Comparison of ENCODE assay signal across 1 cellular context in the genomic region with DNA sequence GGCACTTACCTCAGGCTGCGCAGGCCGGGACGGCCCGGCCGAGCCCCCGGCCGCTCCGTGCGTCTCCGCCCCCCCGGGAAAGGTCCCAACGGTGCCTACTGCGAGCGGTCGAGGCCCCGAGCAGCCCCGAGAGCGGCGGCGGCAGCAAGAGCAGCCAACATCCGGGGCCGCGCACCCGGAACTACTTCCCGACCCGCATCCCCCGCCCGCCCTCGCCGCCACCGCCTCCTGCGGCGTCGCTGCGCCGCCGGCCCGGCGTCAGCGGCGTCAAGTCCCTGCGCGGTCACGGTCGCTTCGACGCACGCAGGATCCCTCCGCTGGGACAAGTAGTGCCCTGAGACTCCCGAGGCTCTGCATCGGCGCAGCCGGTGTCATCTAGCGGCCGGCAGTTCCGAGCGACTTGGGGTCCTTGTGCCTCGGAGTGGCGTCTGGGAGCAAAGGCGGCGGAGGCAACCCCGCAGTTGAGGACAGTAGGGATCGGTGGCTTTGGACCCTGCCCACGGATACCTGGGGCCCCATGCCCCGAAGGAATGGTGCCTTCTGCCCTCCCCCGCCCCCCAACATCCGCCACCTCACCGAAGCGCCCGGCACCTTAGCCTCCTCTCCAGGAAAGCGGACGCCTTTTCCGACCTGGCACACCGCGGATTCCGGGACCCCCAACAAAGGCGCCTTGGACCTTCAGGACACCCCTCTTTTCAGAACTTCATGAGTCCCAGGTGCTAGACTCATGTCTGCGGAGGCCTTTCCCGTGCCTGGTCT.
TF ChIP-seq lines count a peak whose summit lies in the region.

Gene FOXJ3 (minus strand): TSS at position 186 of the 759 bp plus-strand sequence. CDS start 24,142 bp downstream, outside the sequence.

TF ChIP-seq in HEK293, 187 proteins besides CTCF, POLR2A, EP300 and RAD21 (continued from another document and continues in another):
- TF ChIP-seq SCRT1 (tag by site-specific recombination; IDR thresholded peaks at IDR 0.05; ENCODE audit: borderline replicate concordance), result no peak; the same call in 1 of the 2 replicates
- TF ChIP-seq ZNF184 (tag by site-specific recombination; IDR thresholded peaks at IDR 0.05), result peak; percentile 64
- TF ChIP-seq, protein P1, sequence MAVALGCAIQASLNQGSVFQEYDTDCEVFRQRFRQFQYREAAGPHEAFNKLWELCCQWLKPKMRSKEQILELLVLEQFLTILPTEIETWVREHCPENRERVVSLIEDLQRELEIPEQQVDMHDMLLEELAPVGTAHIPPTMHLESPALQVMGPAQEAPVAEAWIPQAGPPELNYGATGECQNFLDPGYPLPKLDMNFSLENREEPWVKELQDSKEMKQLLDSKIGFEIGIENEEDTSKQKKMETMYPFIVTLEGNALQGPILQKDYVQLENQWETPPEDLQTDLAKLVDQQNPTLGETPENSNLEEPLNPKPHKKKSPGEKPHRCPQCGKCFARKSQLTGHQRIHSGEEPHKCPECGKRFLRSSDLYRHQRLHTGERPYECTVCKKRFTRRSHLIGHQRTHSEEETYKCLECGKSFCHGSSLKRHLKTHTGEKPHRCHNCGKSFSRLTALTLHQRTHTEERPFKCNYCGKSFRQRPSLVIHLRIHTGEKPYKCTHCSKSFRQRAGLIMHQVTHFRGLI (tag by site-specific recombination; IDR thresholded peaks at IDR 0.05), result 0 out of 2 replicates have a peak, but pooled peaks have one; percentile 28
- no peak for TF ChIP-seq ZNF529 (tag by site-specific recombination; IDR thresholded peaks at IDR 0.05; ENCODE audit: insufficient replicate concordance)
- no peak for TF ChIP-seq ZNF132 (tag by site-specific recombination; IDR thresholded peaks at IDR 0.05; ENCODE audit: borderline replicate concordance)
- TF ChIP-seq REPIN1 (tag by site-specific recombination; IDR thresholded peaks at IDR 0.05; ENCODE audit: low read depth), result no peak
- peak; percentile 88 for TF ChIP-seq ZFP69B (tag by site-specific recombination; IDR thresholded peaks at IDR 0.05)
- TF ChIP-seq ZNF140 (tag by site-specific recombination; IDR thresholded peaks at IDR 0.05), result no peak; the same call in 1 of the 2 replicates
- TF ChIP-seq ZBTB8A (tag by site-specific recombination; IDR thresholded peaks at IDR 0.05), result peak; percentile 84
- no peak for TF ChIP-seq ZNF404 (tag by site-specific recombination; IDR thresholded peaks at IDR 0.05)
- peak; percentile 97 for TF ChIP-seq ZNF335 (tag by site-specific recombination; conservative IDR thresholded peaks at IDR 0.05)
- TF ChIP-seq ZNF394 (tag by site-specific recombination; IDR thresholded peaks at IDR 0.05; ENCODE audit: borderline replicate concordance), result peak; percentile 71; the same call in 1 of the 2 replicates
- peak; percentile 65; the same call in 1 of the 2 replicates for TF ChIP-seq ZSCAN4 (tag by site-specific recombination; IDR thresholded peaks at IDR 0.05)
- TF ChIP-seq KLF10 (tag by site-specific recombination; IDR thresholded peaks at IDR 0.05), result peak; percentile 63; the same call in 1 of the 2 replicates
- no peak for TF ChIP-seq ZNF202 (tag by site-specific recombination; IDR thresholded peaks at IDR 0.05; ENCODE audit: borderline replicate concordance)
- TF ChIP-seq OVOL3 (tag by site-specific recombination; IDR thresholded peaks at IDR 0.05), result peak; percentile 75
- TF ChIP-seq, protein P2, sequence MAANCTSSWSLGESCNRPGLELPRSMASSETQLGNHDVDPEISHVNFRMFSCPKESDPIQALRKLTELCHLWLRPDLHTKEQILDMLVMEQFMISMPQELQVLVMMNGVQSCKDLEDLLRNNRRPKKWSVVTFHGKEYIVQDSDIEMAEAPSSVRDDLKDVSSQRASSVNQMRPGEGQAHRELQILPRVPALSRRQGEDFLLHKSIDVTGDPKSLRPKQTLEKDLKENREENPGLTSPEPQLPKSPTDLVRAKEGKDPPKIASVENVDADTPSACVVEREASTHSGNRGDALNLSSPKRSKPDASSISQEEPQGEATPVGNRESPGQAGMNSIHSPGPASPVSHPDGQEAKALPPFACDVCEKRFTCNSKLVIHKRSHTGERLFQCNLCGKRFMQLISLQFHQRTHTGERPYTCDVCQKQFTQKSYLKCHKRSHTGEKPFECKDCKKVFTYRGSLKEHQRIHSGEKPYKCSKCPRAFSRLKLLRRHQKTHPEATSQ (tag by site-specific recombination; IDR thresholded peaks at IDR 0.05), result peak; percentile 98
- TF ChIP-seq ZNF776 (tag by site-specific recombination; IDR thresholded peaks at IDR 0.05; ENCODE audit: borderline replicate concordance), result no peak
- no peak for TF ChIP-seq PRDM2 (tag by site-specific recombination; IDR thresholded peaks at IDR 0.05; ENCODE audit: borderline replicate concordance)
- no peak for TF ChIP-seq ZNF626 (tag by site-specific recombination; IDR thresholded peaks at IDR 0.05)
- peak; percentile 57; the same call in 1 of the 2 replicates for TF ChIP-seq ZNF560 (tag by site-specific recombination; IDR thresholded peaks at IDR 0.05; ENCODE audit: borderline replicate concordance)
- peak; percentile 40; the same call in 1 of the 2 replicates for TF ChIP-seq ZNF223 (tag by site-specific recombination; IDR thresholded peaks at IDR 0.05)
- no peak for TF ChIP-seq ZNF211 (tag by site-specific recombination; IDR thresholded peaks at IDR 0.05; ENCODE audit: low read depth)
- TF ChIP-seq KLF16 (tag by site-specific recombination; IDR thresholded peaks at IDR 0.05), result peak; percentile 99
- peak; percentile 97 for TF ChIP-seq ZNF501 (tag by site-specific recombination; IDR thresholded peaks at IDR 0.05)
- peak; percentile 41 for TF ChIP-seq ZNF366 (tag by site-specific recombination; conservative IDR thresholded peaks at IDR 0.05)
- peak; percentile 79 for TF ChIP-seq KLF9 (tag by site-specific recombination; IDR thresholded peaks at IDR 0.05; ENCODE audit: low read depth)
- TF ChIP-seq ZNF239 (tag by site-specific recombination; IDR thresholded peaks at IDR 0.05), result peak; percentile 70; the same call in 1 of the 2 replicates
- TF ChIP-seq ZNF571 (tag by site-specific recombination; IDR thresholded peaks at IDR 0.05), result no peak
- TF ChIP-seq ZBTB48 (tag by site-specific recombination; IDR thresholded peaks at IDR 0.05), result peak; percentile 84
- no peak for TF ChIP-seq ZFP41 (tag by site-specific recombination; IDR thresholded peaks at IDR 0.05; ENCODE audit: borderline replicate concordance)
- TF ChIP-seq, protein P3, sequence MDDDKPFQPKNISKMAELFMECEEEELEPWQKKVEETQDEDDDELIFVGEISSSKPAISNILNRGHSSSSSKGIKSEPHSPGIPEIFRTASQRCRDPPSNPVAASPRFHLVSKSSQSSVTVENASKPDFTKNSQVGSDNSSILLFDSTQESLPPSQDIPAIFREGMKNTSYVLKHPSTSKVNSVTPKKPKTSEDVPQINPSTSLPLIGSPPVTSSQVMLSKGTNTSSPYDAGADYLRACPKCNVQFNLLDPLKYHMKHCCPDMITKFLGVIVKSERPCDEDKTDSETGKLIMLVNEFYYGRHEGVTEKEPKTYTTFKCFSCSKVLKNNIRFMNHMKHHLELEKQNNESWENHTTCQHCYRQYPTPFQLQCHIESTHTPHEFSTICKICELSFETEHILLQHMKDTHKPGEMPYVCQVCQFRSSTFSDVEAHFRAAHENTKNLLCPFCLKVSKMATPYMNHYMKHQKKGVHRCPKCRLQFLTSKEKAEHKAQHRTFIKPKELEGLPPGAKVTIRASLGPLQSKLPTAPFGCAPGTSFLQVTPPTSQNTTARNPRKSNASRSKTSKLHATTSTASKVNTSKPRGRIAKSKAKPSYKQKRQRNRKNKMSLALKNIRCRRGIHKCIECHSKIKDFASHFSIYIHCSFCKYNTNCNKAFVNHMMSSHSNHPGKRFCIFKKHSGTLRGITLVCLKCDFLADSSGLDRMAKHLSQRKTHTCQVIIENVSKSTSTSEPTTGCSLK (tag by site-specific recombination; IDR thresholded peaks at IDR 0.05), result no peak
- TF ChIP-seq, protein P4, sequence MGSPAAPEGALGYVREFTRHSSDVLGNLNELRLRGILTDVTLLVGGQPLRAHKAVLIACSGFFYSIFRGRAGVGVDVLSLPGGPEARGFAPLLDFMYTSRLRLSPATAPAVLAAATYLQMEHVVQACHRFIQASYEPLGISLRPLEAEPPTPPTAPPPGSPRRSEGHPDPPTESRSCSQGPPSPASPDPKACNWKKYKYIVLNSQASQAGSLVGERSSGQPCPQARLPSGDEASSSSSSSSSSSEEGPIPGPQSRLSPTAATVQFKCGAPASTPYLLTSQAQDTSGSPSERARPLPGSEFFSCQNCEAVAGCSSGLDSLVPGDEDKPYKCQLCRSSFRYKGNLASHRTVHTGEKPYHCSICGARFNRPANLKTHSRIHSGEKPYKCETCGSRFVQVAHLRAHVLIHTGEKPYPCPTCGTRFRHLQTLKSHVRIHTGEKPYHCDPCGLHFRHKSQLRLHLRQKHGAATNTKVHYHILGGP (tag by site-specific recombination; IDR thresholded peaks at IDR 0.05), result peak; percentile 57; the same call in 1 of the 2 replicates
- peak; percentile 90 for TF ChIP-seq GLIS2 (tag by site-specific recombination; IDR thresholded peaks at IDR 0.05)
- TF ChIP-seq RBAK (tag by site-specific recombination; IDR thresholded peaks at IDR 0.05), result no peak
- TF ChIP-seq ZNF169 (tag by site-specific recombination; IDR thresholded peaks at IDR 0.05), result 0 out of 2 replicates have a peak, but pooled peaks have one; percentile 32
- TF ChIP-seq ZNF670 (tag by site-specific recombination; IDR thresholded peaks at IDR 0.05; ENCODE audit: low read depth), result no peak
- TF ChIP-seq KLF7 (tag by site-specific recombination; IDR thresholded peaks at IDR 0.05; ENCODE audit: borderline replicate concordance), result no peak
- no peak for TF ChIP-seq MEIS1 (CRISPR knock-in tag; IDR thresholded peaks at IDR 0.05; ENCODE audit: borderline replicate concordance)
- TF ChIP-seq WT1 (tag by site-specific recombination; IDR thresholded peaks at IDR 0.05), result peak; percentile 56
- TF ChIP-seq ZNF521 (tag by site-specific recombination; IDR thresholded peaks at IDR 0.05), result no peak
- peak; percentile 97 for TF ChIP-seq ZNF324 (tag by site-specific recombination; IDR thresholded peaks at IDR 0.05)
- TF ChIP-seq ZNF416 (tag by site-specific recombination; IDR thresholded peaks at IDR 0.05), result no peak
- 0 out of 2 replicates have a peak, but pooled peaks have one; percentile 45 for TF ChIP-seq ZNF549 (tag by site-specific recombination; IDR thresholded peaks at IDR 0.05)
- TF ChIP-seq ZSCAN30 (tag by site-specific recombination; IDR thresholded peaks at IDR 0.05), result peak; percentile 94
- TF ChIP-seq EGR2 (tag by site-specific recombination; IDR thresholded peaks at IDR 0.05; ENCODE audit: low read depth), result peak; percentile 78
